ENCODE assay signal across 1 cellular context in genomic region chr16:68297908-68298307, GRCh38.
TF ChIP-seq lines count a peak whose summit lies in the region.

No MANE protein-coding gene starts in this region.

TF ChIP-seq in HepG2, 621 proteins besides CTCF, POLR2A, EP300 and RAD21:
- TF ChIP-seq RCOR2 (CRISPR knock-in tag; IDR thresholded peaks at IDR 0.05) (no peak), ZKSCAN8 (CRISPR knock-in tag; IDR thresholded peaks at IDR 0.05; ENCODE audit: borderline replicate concordance) (no peak), NONO (IDR thresholded peaks at IDR 0.05) (no peak), NONO (CRISPR knock-in tag; conservative IDR thresholded peaks at IDR 0.05) (no peak), ZMYM4 (CRISPR knock-in tag; IDR thresholded peaks at IDR 0.05) (no peak), MXD4 (CRISPR knock-in tag; IDR thresholded peaks at IDR 0.05) (peak; percentile 3; the same call in 1 of the 2 replicates), GMEB2 (CRISPR knock-in tag; IDR thresholded peaks at IDR 0.05; ENCODE audit: low read depth) (no peak)
